10 cellular contexts compared by ENCODE assay signal in genomic region chr19:18596752-18597157, GRCh38. TPM values are rescaled to one million over a fixed set of nuclear protein-coding genes. Genes with fewer than 3 reads are reported as not detected.
DNase-seq lines count a peak whose midpoint lies in the region; ATAC-seq lines count a peak whose summit lies in the region.
"Had no signal": no experiment of that assay in that cellular context is flagged by ENCODE, and none has a peak within 500 bp of the region (broad histone marks: within the 10 kb centered on the region; RNA-seq: fewer than 3 reads in every experiment).

No MANE protein-coding gene starts in this region.

- DNase-seq in EH (ENCODE audit: low read depth) (peak; percentile 17), NCI-H146 treated with DMSO at 0.1 percent for 48 hours (lab: John Stamatoyannopoulos, UW; ENCODE audit: unreplicated experiment) (peak; percentile 85), astrocyte of the hippocampus (ENCODE audit: low read depth, low spot score) (peak; percentile 23), Karpas-422 (no peak), NCI-H2227 treated with DMSO at 0.1 percent for 48 hours (lab: John Stamatoyannopoulos, UW) (no peak)
- DNase-seq in natural killer cell treated with Interleukin-12 subunit alpha and Interleukin-12 subunit beta and Interleukin-15 and Interleukin-18, amount 100 ng/mL, for 72 hours (ENCODE audit: low spot score) = no peak
- DNase-seq: stimulated activated CD4-positive, alpha-beta T cell treated with anti-CD3 and anti-CD28 coated beads, Interleukin-4, amount 100 ng/mL, for 4 hours had no signal

- H3K27ac Mint-ChIP-seq in natural killer cell treated with Interleukin-12 subunit alpha and Interleukin-12 subunit beta and Interleukin-15 and Interleukin-18, amount 100 ng/mL, for 72 hours = peak overlapping the region in 1 of 2 donors; percentile 70

- H2AFZ ChIP-seq in Karpas-422 (ENCODE audit: low read length) = no peak overlapping the region

- H3K9ac ChIP-seq in Karpas-422 (ENCODE audit: low read length) = no peak overlapping the region

- H3K4me1 ChIP-seq in Karpas-422 (ENCODE audit: low read length) = peaks cover 24% of the 10 kb centered on the region

- H3K4me1 Mint-ChIP-seq in natural killer cell treated with Interleukin-12 subunit alpha and Interleukin-12 subunit beta and Interleukin-15 and Interleukin-18, amount 100 ng/mL, for 72 hours (ENCODE audit: low read depth in 2 of 2) = peaks cover 10 to 17% of the 10 kb centered on the region in 2 donors

- H3K27ac ChIP-seq in Karpas-422 (ENCODE audit: low read length) = no peak overlapping the region
- H3K27ac ChIP-seq: heart right ventricle had no signal

- no peaks in the 10 kb centered on the region for H4K20me1 ChIP-seq in Karpas-422 (ENCODE audit: insufficient read depth, low read depth, low read length)

- no peak overlapping the region for H3K4me2 ChIP-seq in Karpas-422 (ENCODE audit: low read depth, low read length, poor library complexity, severe bottlenecking)

- H3K4me3 ChIP-seq in Karpas-422 (ENCODE audit: low read length) = no peak overlapping the region
- H3K4me3 ChIP-seq: heart right ventricle had no signal

- H3K79me2 ChIP-seq in Karpas-422 (ENCODE audit: low read length) = no peaks in the 10 kb centered on the region

- no peaks in the 10 kb centered on the region for H3K27me3 ChIP-seq in Karpas-422 (ENCODE audit: low read length)

- no peaks in the 10 kb centered on the region for H3K36me3 Mint-ChIP-seq in natural killer cell treated with Interleukin-12 subunit alpha and Interleukin-12 subunit beta and Interleukin-15 and Interleukin-18, amount 100 ng/mL, for 72 hours

- peaks cover 0 to 5% of the 10 kb centered on the region in 2 donors for H3K27me3 Mint-ChIP-seq in natural killer cell treated with Interleukin-12 subunit alpha and Interleukin-12 subunit beta and Interleukin-15 and Interleukin-18, amount 100 ng/mL, for 72 hours

- peak; percentile 34 to 71 for ATAC-seq in natural killer cell treated with Interleukin-12 subunit alpha and Interleukin-12 subunit beta and Interleukin-15 and Interleukin-18, amount 100 ng/mL, for 72 hours
- ATAC-seq in HG02678 (IDR thresholded peaks at IDR 0.05; ENCODE audit: unreplicated experiment) (no peak), HG02938 (IDR thresholded peaks at IDR 0.05; ENCODE audit: unreplicated experiment) (no peak)

- H3K36me3 ChIP-seq in Karpas-422 (ENCODE audit: insufficient read depth, low read length) = no peaks in the 10 kb centered on the region

- H3K4me3 Mint-ChIP-seq in natural killer cell treated with Interleukin-12 subunit alpha and Interleukin-12 subunit beta and Interleukin-15 and Interleukin-18, amount 100 ng/mL, for 72 hours = no peak overlapping the region

- H3K9me2 ChIP-seq in Karpas-422 (replicated peaks; ENCODE audit: insufficient read depth, low read length) = no peaks in the 10 kb centered on the region

- H3K9me3 Mint-ChIP-seq in natural killer cell treated with Interleukin-12 subunit alpha and Interleukin-12 subunit beta and Interleukin-15 and Interleukin-18, amount 100 ng/mL, for 72 hours = no peaks in the 10 kb centered on the region

- H3K9me3 ChIP-seq in Karpas-422 (ENCODE audit: low read length) = no peaks in the 10 kb centered on the region
- H3K9me3 ChIP-seq: heart right ventricle had no signal

RNA-seq across cellular contexts. Expression of gene REX1BD, which starts 8.2 kb away (rescaled TPM):
- 100 to 1,000 TPM in 1 of 2 donors, 10 to 100 TPM in 1; 81.5 to 104 TPM for total RNA-seq in natural killer cell treated with Interleukin-12 subunit alpha and Interleukin-12 subunit beta and Interleukin-15 and Interleukin-18, amount 100 ng/mL, for 72 hours
- 45.7 and 76.8 TPM in 2 replicates for total RNA-seq in Karpas-422 (2014; rRNA removed; shearing (Covaris generic); ENCODE audit: low replicate concordance)

RNA-seq across cellular contexts. Expression of gene CRLF1, which starts 9.8 kb away (rescaled TPM):
- not detected for total RNA-seq in natural killer cell treated with Interleukin-12 subunit alpha and Interleukin-12 subunit beta and Interleukin-15 and Interleukin-18, amount 100 ng/mL, for 72 hours
- total RNA-seq in Karpas-422 (2014; rRNA removed; shearing (Covaris generic); ENCODE audit: low replicate concordance) = 3.0 TPM in 1 of 2 replicates, not detected in the other

RNA-seq across cellular contexts. Expression of gene TMEM59L, which starts 15.9 kb away (rescaled TPM):
- total RNA-seq in natural killer cell treated with Interleukin-12 subunit alpha and Interleukin-12 subunit beta and Interleukin-15 and Interleukin-18, amount 100 ng/mL, for 72 hours = not detected
- 0.43 and 2.5 TPM in 2 replicates for total RNA-seq in Karpas-422 (2014; rRNA removed; shearing (Covaris generic); ENCODE audit: low replicate concordance)

RNA-seq across cellular contexts. Expression of gene UBA52, which starts 25.1 kb away (rescaled TPM):
- 1,000 to 10,000 TPM; 1,148 to 1,390 TPM for total RNA-seq in natural killer cell treated with Interleukin-12 subunit alpha and Interleukin-12 subunit beta and Interleukin-15 and Interleukin-18, amount 100 ng/mL, for 72 hours
- 881 and 1,597 TPM in 2 replicates for total RNA-seq in Karpas-422 (2014; rRNA removed; shearing (Covaris generic); ENCODE audit: low replicate concordance)

RNA-seq across cellular contexts. Expression of gene KXD1, which starts 39.1 kb away (rescaled TPM):
- total RNA-seq in natural killer cell treated with Interleukin-12 subunit alpha and Interleukin-12 subunit beta and Interleukin-15 and Interleukin-18, amount 100 ng/mL, for 72 hours = 100 to 1,000 TPM; 105 to 144 TPM
- 103 and 128 TPM in 2 replicates for total RNA-seq in Karpas-422 (2014; rRNA removed; shearing (Covaris generic); ENCODE audit: low replicate concordance)

Comparison
In these comparisons a context has a peak if more than half of its experiments do, and no peak if none do; other contexts are left out.
1. DNase-seq: peak in EH (single experiment), NCI-H146 treated with DMSO at 0.1 percent for 48 hours (single experiment) and astrocyte of the hippocampus (single experiment); none in natural killer cell treated with Interleukin-12 subunit alpha and Interleukin-12 subunit beta and Interleukin-15 and Interleukin-18, amount 100 ng/mL, for 72 hours (single experiment), Karpas-422 (single experiment) and NCI-H2227 treated with DMSO at 0.1 percent for 48 hours (single experiment).
2. ATAC-seq: peak in natural killer cell treated with Interleukin-12 subunit alpha and Interleukin-12 subunit beta and Interleukin-15 and Interleukin-18, amount 100 ng/mL, for 72 hours (2 of 2); none in HG02678 (single experiment) and HG02938 (single experiment).